17 cellular contexts compared by ENCODE assay signal in genomic region chr3:13161771-13162535, GRCh38.
"Had no signal": no experiment of that assay in that cellular context is flagged by ENCODE, and none has a peak within 500 bp of the region (broad histone marks: within the 10 kb centered on the region; RNA-seq: fewer than 3 reads in every experiment).

No MANE protein-coding gene starts in this region.

- H3K36me3 Mint-ChIP-seq: activated naive CD4-positive, alpha-beta T cell treated with anti-CD3 and anti-CD28 coated beads, Interleukin-2, amount 50 U/mL, for 24 hours; immature natural killer cell; natural killer cell had no signal

- DNase-seq: activated CD4-positive, alpha-beta T cell treated with anti-CD3 and anti-CD28 coated beads, Interleukin-2, amount 50 U/mL, for 4 hours; activated CD4-positive, CD25-positive, alpha-beta regulatory T cell treated with anti-CD3 and anti-CD28 coated beads, Interleukin-2, amount 50 U/mL, for 72 hours; activated T-cell treated with anti-CD3 and anti-CD28 coated beads, Interleukin-2, amount 50 U/mL, for 1 hour; amniotic stem cell; body of pancreas; dermis blood vessel endothelial cell; erythroblast; immature natural killer cell; left cardiac atrium; mucosa of descending colon; natural killer cell; stimulated activated CD4-positive, alpha-beta T cell treated with anti-CD3 and anti-CD28 coated beads, Interleukin-4, amount 100 ng/mL, for 4 hours; uterus had no signal

- ATAC-seq: body of pancreas, left cardiac atrium, mucosa of descending colon, natural killer cell had no signal

- H3K36me3 ChIP-seq: uterus had no signal

- H3K27me3 Mint-ChIP-seq: activated naive CD4-positive, alpha-beta T cell treated with anti-CD3 and anti-CD28 coated beads, Interleukin-2, amount 50 U/mL, for 24 hours had no signal

- H3K9me3 ChIP-seq: body of pancreas, mucosa of descending colon, uterus had no signal

- H3K9me3 Mint-ChIP-seq: activated naive CD4-positive, alpha-beta T cell treated with anti-CD3 and anti-CD28 coated beads, Interleukin-2, amount 50 U/mL, for 24 hours; central memory CD8-positive, alpha-beta T cell; natural killer cell had no signal

- H3K27ac Mint-ChIP-seq: activated naive CD4-positive, alpha-beta T cell treated with anti-CD3 and anti-CD28 coated beads, Interleukin-2, amount 50 U/mL, for 24 hours; immature natural killer cell; natural killer cell had no signal

- H3K4me3 Mint-ChIP-seq: activated naive CD4-positive, alpha-beta T cell treated with anti-CD3 and anti-CD28 coated beads, Interleukin-2, amount 50 U/mL, for 24 hours; central memory CD8-positive, alpha-beta T cell; endodermal cell; immature natural killer cell; natural killer cell had no signal

- H3K27ac ChIP-seq: body of pancreas, skin epidermis, uterus had no signal

- H3K4me1 ChIP-seq: body of pancreas, uterus had no signal

- H3K27me3 ChIP-seq: body of pancreas, uterus had no signal

- H3K4me1 Mint-ChIP-seq: activated naive CD4-positive, alpha-beta T cell treated with anti-CD3 and anti-CD28 coated beads, Interleukin-2, amount 50 U/mL, for 24 hours; central memory CD8-positive, alpha-beta T cell; immature natural killer cell; natural killer cell had no signal

- H3K4me3 ChIP-seq: body of pancreas, mucosa of descending colon, skin epidermis, uterus had no signal
